Comparison of ENCODE assay signal across 20 cellular contexts in genomic region chr7:64638822-64639221, GRCh38.
A peak's percentile ranks its signal among the peaks of the same experiment; 100 is the strongest.
DNase-seq lines count a peak whose midpoint lies in the region; ATAC-seq and TF ChIP-seq lines count a peak whose summit lies in the region.
"Had no signal": no experiment of that assay in that cellular context is flagged by ENCODE, and none has a peak within 500 bp of the region (broad histone marks: within the 10 kb centered on the region; RNA-seq: fewer than 3 reads in every experiment).

No MANE protein-coding gene starts in this region.

- no peak for DNase-seq in RWPE2 (ENCODE audit: low spot score)
- DNase-seq in epithelial cell of esophagus (ENCODE audit: low read depth): peak; percentile 87
- no peak for DNase-seq in GM03348 (ENCODE audit: low spot score)
- no peak for DNase-seq in stimulated activated naive B cell treated with anti-CD40 and anti-IgM and Interleukin-4, amounts not matched to agents 10 μg/mL and 1 μg/mL and 100 μg/mL, for 72 hours
- DNase-seq: AML-193; C1 segment of cervical spinal cord; CD4-positive, alpha-beta memory T cell; COR-L47; HCEC 1CT; NCI-H1092 treated with DMSO at 0.1 percent for 48 hours; NCI-H1436; NCI-H187 treated with DMSO at 0.1 percent for 48 hours; NCI-H524; NCI-H748 treated with DMSO at 0.1 percent for 48 hours; Right ventricle myocardium superior had no signal

- no peak overlapping the region for H3K27ac ChIP-seq in RWPE2 (ENCODE audit: poor library complexity, severe bottlenecking)
- peak overlapping the region; percentile 84 for H3K27ac ChIP-seq in neutrophil
- H3K27ac ChIP-seq: A549, SJSA1 had no signal

- H3K4me3 Mint-ChIP-seq in stimulated activated naive B cell treated with anti-CD40 and anti-IgM and Interleukin-4, amounts not matched to agents 10 μg/mL and 1 μg/mL and 100 μg/mL, for 72 hours: no peak overlapping the region
- H3K4me3 Mint-ChIP-seq: CD4-positive, alpha-beta memory T cell had no signal

- no peaks in the 10 kb centered on the region for H3K36me3 ChIP-seq in RWPE2 (ENCODE audit: low read depth)
- no peaks in the 10 kb centered on the region for H3K36me3 ChIP-seq in neutrophil
- H3K36me3 ChIP-seq: SJSA1 had no signal

- H3K4me1 Mint-ChIP-seq in stimulated activated naive B cell treated with anti-CD40 and anti-IgM and Interleukin-4, amounts not matched to agents 10 μg/mL and 1 μg/mL and 100 μg/mL, for 72 hours: no peaks in the 10 kb centered on the region

- no peak overlapping the region for H3K27ac Mint-ChIP-seq in stimulated activated naive B cell treated with anti-CD40 and anti-IgM and Interleukin-4, amounts not matched to agents 10 μg/mL and 1 μg/mL and 100 μg/mL, for 72 hours

- ATAC-seq in RWPE2 (ENCODE audit: low read depth) (peak; percentile 51; the same call in 2 of the 3 replicates), GM18873 (IDR thresholded peaks at IDR 0.05; ENCODE audit: low FRiP score, unreplicated experiment) (no peak), GM19328 (IDR thresholded peaks at IDR 0.05; ENCODE audit: unreplicated experiment) (no peak)
- ATAC-seq in stimulated activated naive B cell treated with anti-CD40 and anti-IgM and Interleukin-4, amounts not matched to agents 10 μg/mL and 1 μg/mL and 100 μg/mL, for 72 hours (replicated peaks): no peak
- ATAC-seq: A549 had no signal

- H3K4me3 ChIP-seq in RWPE2 (ENCODE audit: severe bottlenecking) (no peak overlapping the region), epithelial cell of esophagus (ENCODE audit: low read length) (no peak overlapping the region), neutrophil (ENCODE audit: low read depth in 1 of 2, low read length in 1 of 2) (no peak overlapping the region)
- H3K4me3 ChIP-seq: A549, SJSA1 had no signal

- no peaks in the 10 kb centered on the region for H3K36me3 Mint-ChIP-seq in stimulated activated naive B cell treated with anti-CD40 and anti-IgM and Interleukin-4, amounts not matched to agents 10 μg/mL and 1 μg/mL and 100 μg/mL, for 72 hours
- H3K36me3 Mint-ChIP-seq: CD4-positive, alpha-beta memory T cell had no signal

- TF ChIP-seq CTCF in RWPE2 (IDR thresholded peaks at IDR 0.05; ENCODE audit: poor library complexity, severe bottlenecking) (no peak), epithelial cell of esophagus (IDR thresholded peaks at IDR 0.05; ENCODE audit: insufficient read depth, low read depth, low read length, missing control alignments) (no peak), neutrophil (IDR thresholded peaks at IDR 0.05) (no peak)

- no peaks in the 10 kb centered on the region for H3K27me3 ChIP-seq in RWPE2 (ENCODE audit: insufficient read depth, poor library complexity, severe bottlenecking)
- H3K27me3 ChIP-seq in neutrophil: no peaks in the 10 kb centered on the region
- H3K27me3 ChIP-seq: SJSA1 had no signal

- peaks cover 5% of the 10 kb centered on the region in 2 donors for H3K9me3 Mint-ChIP-seq in stimulated activated naive B cell treated with anti-CD40 and anti-IgM and Interleukin-4, amounts not matched to agents 10 μg/mL and 1 μg/mL and 100 μg/mL, for 72 hours
- H3K9me3 Mint-ChIP-seq: CD4-positive, alpha-beta memory T cell had no signal

- H3K4me1 ChIP-seq in RWPE2 (ENCODE audit: insufficient read depth, poor library complexity, severe bottlenecking) (no peaks in the 10 kb centered on the region), neutrophil (ENCODE audit: control insufficient read depth in 1 of 2, insufficient read depth in 1 of 2, low read depth in 1 of 2, low read length in 1 of 2) (peaks cover 37 to 67% of the 10 kb centered on the region in 2 experiments)
- H3K4me1 ChIP-seq: A549, SJSA1 had no signal

- H3K27me3 Mint-ChIP-seq in stimulated activated naive B cell treated with anti-CD40 and anti-IgM and Interleukin-4, amounts not matched to agents 10 μg/mL and 1 μg/mL and 100 μg/mL, for 72 hours: no peaks in the 10 kb centered on the region
- H3K27me3 Mint-ChIP-seq: CD4-positive, alpha-beta memory T cell had no signal

- H3K9me3 ChIP-seq in RWPE2 (ENCODE audit: severe bottlenecking): peaks cover 2% of the 10 kb centered on the region
- H3K9me3 ChIP-seq in neutrophil: no peaks in the 10 kb centered on the region
